In the genomic region with DNA sequence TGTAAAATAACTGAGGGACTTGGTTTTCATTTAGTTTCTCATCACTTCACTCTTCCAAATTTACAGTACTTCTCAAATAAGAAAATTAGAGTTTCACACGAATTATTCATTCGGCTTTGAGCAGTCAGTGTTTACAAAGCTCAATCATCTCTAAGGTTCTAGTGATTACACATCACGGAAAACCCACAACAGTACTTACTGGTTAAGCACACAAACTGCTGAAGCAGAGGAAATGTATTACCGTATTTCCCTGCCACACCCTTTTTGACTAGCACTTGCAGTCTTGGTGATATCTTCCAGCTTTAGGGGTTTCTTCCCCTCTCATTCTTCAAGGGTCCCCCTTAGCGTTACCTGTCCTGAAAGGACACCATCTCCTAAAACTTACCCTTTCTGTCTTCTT, we compare ENCODE assay signal across 25 cellular contexts.
A peak's percentile ranks its signal among the peaks of the same experiment; 100 is the strongest.
DNase-seq lines count a peak whose midpoint lies in the region; ATAC-seq, FAIRE-seq and TF ChIP-seq lines count a peak whose summit lies in the region.
"Had no signal": no experiment of that assay in that cellular context is flagged by ENCODE, and none has a peak within 500 bp of the region (broad histone marks: within the 10 kb centered on the region; RNA-seq: fewer than 3 reads in every experiment).

No MANE protein-coding gene starts in this region.

- H2AFZ ChIP-seq in PC-3 (ENCODE audit: low read length) = peak overlapping the region; percentile 16

- H3K27me3 Mint-ChIP-seq in Caco-2 (ENCODE audit: insufficient read depth, unreplicated experiment) = no peaks in the 10 kb centered on the region
- H3K27me3 Mint-ChIP-seq in activated CD8-positive, alpha-beta memory T cell treated with anti-CD3 and anti-CD28 coated beads, Interleukin-2, amount 10 ng/mL, durations not matched to agents 7 days and 5 days = no peaks in the 10 kb centered on the region
- H3K27me3 Mint-ChIP-seq: CD4-positive, alpha-beta memory T cell had no signal

- H3K27me3 ChIP-seq in PC-3 (ENCODE audit: low read length) (no peaks in the 10 kb centered on the region), bronchial epithelial cell (ENCODE audit: control insufficient read depth, insufficient read depth, low read length) (no peaks in the 10 kb centered on the region), mesendoderm (ENCODE audit: insufficient read depth, low read length, poor library complexity) (no peaks in the 10 kb centered on the region), Caco-2 (replicated peaks; ENCODE audit: control insufficient read depth, insufficient read depth, low read length) (no peaks in the 10 kb centered on the region)
- H3K27me3 ChIP-seq: body of pancreas had no signal

- no peaks in the 10 kb centered on the region for H3K9me3 Mint-ChIP-seq in Caco-2 (ENCODE audit: unreplicated experiment)
- peaks cover 2% of the 10 kb centered on the region for H3K9me3 Mint-ChIP-seq in activated CD8-positive, alpha-beta memory T cell treated with anti-CD3 and anti-CD28 coated beads, Interleukin-2, amount 10 ng/mL, durations not matched to agents 7 days and 5 days (ENCODE audit: low read depth)

- H3K36me3 Mint-ChIP-seq in Caco-2 (ENCODE audit: insufficient read depth, unreplicated experiment) = no peaks in the 10 kb centered on the region
- no peaks in the 10 kb centered on the region for H3K36me3 Mint-ChIP-seq in activated CD8-positive, alpha-beta memory T cell treated with anti-CD3 and anti-CD28 coated beads, Interleukin-2, amount 10 ng/mL, durations not matched to agents 7 days and 5 days
- H3K36me3 Mint-ChIP-seq: activated naive CD8-positive, alpha-beta T cell; CD4-positive, alpha-beta memory T cell had no signal

- peak overlapping the region; percentile 39 for H4K5ac ChIP-seq in mesendoderm (ENCODE audit: low read length)

- intact Hi-C loops in PC-3 (cut with micrococcal nuclease) = no loop called here
- intact Hi-C loops in Caco-2 (cut with micrococcal nuclease; ENCODE audit: unreplicated experiment) = no loop called here

- H4K20me1 ChIP-seq in PC-3 (ENCODE audit: low read length) = no peaks in the 10 kb centered on the region

- H3K56ac ChIP-seq in mesendoderm (ENCODE audit: low read length) = no peak overlapping the region

- H3K4me1 ChIP-seq in PC-3 (ENCODE audit: insufficient read depth, low read length) (peaks cover 20% of the 10 kb centered on the region), mesendoderm (ENCODE audit: control insufficient read depth, low read depth, low read length) (no peaks in the 10 kb centered on the region), Caco-2 (no peaks in the 10 kb centered on the region)
- H3K4me1 ChIP-seq: body of pancreas had no signal

- H3K27ac Mint-ChIP-seq in Caco-2 (ENCODE audit: unreplicated experiment) = no peak overlapping the region
- no peak overlapping the region for H3K27ac Mint-ChIP-seq in activated CD8-positive, alpha-beta memory T cell treated with anti-CD3 and anti-CD28 coated beads, Interleukin-2, amount 10 ng/mL, durations not matched to agents 7 days and 5 days
- H3K27ac Mint-ChIP-seq: activated CD4-positive, alpha-beta T cell treated with anti-CD3 and anti-CD28 coated beads for 36 hours; activated naive CD8-positive, alpha-beta T cell; CD4-positive, alpha-beta memory T cell had no signal

- H3K4me3 Mint-ChIP-seq in Caco-2 (ENCODE audit: unreplicated experiment) = no peak overlapping the region
- H3K4me3 Mint-ChIP-seq in activated CD8-positive, alpha-beta memory T cell treated with anti-CD3 and anti-CD28 coated beads, Interleukin-2, amount 10 ng/mL, durations not matched to agents 7 days and 5 days = no peak overlapping the region
- H3K4me3 Mint-ChIP-seq: activated CD4-positive, alpha-beta T cell treated with anti-CD3 and anti-CD28 coated beads for 36 hours; activated naive CD8-positive, alpha-beta T cell; CD4-positive, alpha-beta memory T cell had no signal

- H3K9ac ChIP-seq in PC-3 (ENCODE audit: low read length) (peak overlapping the region; percentile 23; the same call in 1 of the 2 replicates), mesendoderm (ENCODE audit: low read length) (no peak overlapping the region)

- H2AK5ac ChIP-seq in mesendoderm (ENCODE audit: low read length) = no peak overlapping the region

- H3F3A ChIP-seq in PC-3 (ENCODE audit: low read length, unreplicated experiment) = no peaks in the 10 kb centered on the region

- DNase-seq in ELR (ENCODE audit: low read depth) = peak; percentile 53
- peak; percentile 79 for DNase-seq in PC-3
- DNase-seq in bronchial epithelial cell (ENCODE audit: low read depth) = peak; percentile 88
- no peak for DNase-seq in mesendoderm
- DNase-seq in stimulated activated naive CD8-positive, alpha-beta T cell treated with anti-CD3 and anti-CD28 coated beads, Interleukin-15, Interleukin-2, amounts not matched to agents 100 U/mL and 50 U/mL, for 24 hours = no peak
- DNase-seq in Caco-2 = no peak
- DNase-seq in activated CD8-positive, alpha-beta memory T cell treated with anti-CD3 and anti-CD28 coated beads, Interleukin-2, amount 10 ng/mL, durations not matched to agents 7 days and 5 days = no peak
- DNase-seq: activated CD4-positive, alpha-beta T cell treated with anti-CD3 and anti-CD28 coated beads for 36 hours; body of pancreas; CD4-positive, alpha-beta memory T cell; DMS153; foreskin melanocyte; hippocampal formation; islet precursor cell; KG1; NCI-H1092 treated with DMSO at 0.1 percent for 48 hours; NCI-H2107; NCI-H510A treated with DMSO at 0.1 percent for 48 hours; nucleus accumbens; right cardiac atrium; stimulated activated CD4-positive, alpha-beta T cell treated with anti-CD3 and anti-CD28 coated beads, Interleukin-15, amount 100 ng/mL, for 24 hours; T1000 had no signal

- no peaks in the 10 kb centered on the region for H3K36me3 ChIP-seq in PC-3 (ENCODE audit: low read depth, low read length)
- no peaks in the 10 kb centered on the region for H3K36me3 ChIP-seq in bronchial epithelial cell (ENCODE audit: control insufficient read depth, insufficient read depth, low read length)
- H3K36me3 ChIP-seq in mesendoderm (ENCODE audit: control insufficient read depth, insufficient read depth, low read length) = no peaks in the 10 kb centered on the region
- H3K36me3 ChIP-seq in Caco-2 (ENCODE audit: control insufficient read depth, insufficient read depth, low read length) = no peaks in the 10 kb centered on the region

- H3K9me2 ChIP-seq in PC-3 (replicated peaks; ENCODE audit: low read length) = no peaks in the 10 kb centered on the region

- no TSS peak for BruUV-seq in PC-3 (replicated peaks; lab: Mats Ljungman, UMichigan)
- no TSS peak for BruUV-seq in Caco-2 (replicated peaks; lab: Mats Ljungman, UMichigan)

- H3K4me2 ChIP-seq in PC-3 (ENCODE audit: low read length) (peak overlapping the region; percentile 68), mesendoderm (ENCODE audit: low read length) (no peak overlapping the region)

- no peak overlapping the region for H3K23ac ChIP-seq in mesendoderm (ENCODE audit: low read length)

- H3K79me2 ChIP-seq in PC-3 (ENCODE audit: low read length) = no peaks in the 10 kb centered on the region
- no peaks in the 10 kb centered on the region for H3K79me2 ChIP-seq in mesendoderm (ENCODE audit: control insufficient read depth, insufficient read depth, low read length)

- H3K4me1 Mint-ChIP-seq in Caco-2 (ENCODE audit: low read depth, unreplicated experiment) = no peaks in the 10 kb centered on the region
- H3K4me1 Mint-ChIP-seq in activated CD8-positive, alpha-beta memory T cell treated with anti-CD3 and anti-CD28 coated beads, Interleukin-2, amount 10 ng/mL, durations not matched to agents 7 days and 5 days = no peaks in the 10 kb centered on the region
- H3K4me1 Mint-ChIP-seq: activated CD4-positive, alpha-beta T cell treated with anti-CD3 and anti-CD28 coated beads for 36 hours; CD4-positive, alpha-beta memory T cell had no signal

- no peak overlapping the region for H3K4me3 ChIP-seq in PC-3 (ENCODE audit: low read length)
- no peak overlapping the region for H3K4me3 ChIP-seq in bronchial epithelial cell (ENCODE audit: low read depth, low read length)
- H3K4me3 ChIP-seq in mesendoderm (ENCODE audit: low read length) = no peak overlapping the region
- no peak overlapping the region for H3K4me3 ChIP-seq in Caco-2 (ENCODE audit: low read depth, low read length)
- H3K4me3 ChIP-seq: body of pancreas, GM12878, lung had no signal

- H2BK120ac ChIP-seq in mesendoderm (ENCODE audit: low read depth, low read length) = no peak overlapping the region

- H3K27ac ChIP-seq in PC-3 (ENCODE audit: low read length) = peak overlapping the region; percentile 71
- no peak overlapping the region for H3K27ac ChIP-seq in mesendoderm (ENCODE audit: low read depth, low read length)
- H3K27ac ChIP-seq: body of pancreas had no signal

- H3K9me3 ChIP-seq in PC-3 (ENCODE audit: low read length) (no peaks in the 10 kb centered on the region), Caco-2 (no peaks in the 10 kb centered on the region)
- H3K9me3 ChIP-seq: body of pancreas had no signal

- no peaks in the 10 kb centered on the region for H3K79me1 ChIP-seq in mesendoderm (ENCODE audit: low read length)

- CTCF ChIA-PET in PC-3 (lab: Charles Lee) = no interaction called here
- CTCF ChIA-PET in Caco-2 (lab: Charles Lee) = no interaction called here
- CTCF ChIA-PET in activated CD8-positive, alpha-beta memory T cell treated with anti-CD3 and anti-CD28 coated beads, Interleukin-2, amount 10 ng/mL, durations not matched to agents 7 days and 5 days (lab: Charles Lee) = no interaction called here

- TF ChIP-seq CTCF in PC-3 (conservative IDR thresholded peaks at IDR 0.05; ENCODE audit: low read depth, low read length) = no peak
- no peak for TF ChIP-seq CTCF in bronchial epithelial cell (IDR thresholded peaks at IDR 0.05; ENCODE audit: insufficient read depth, low read length, severe bottlenecking)
- no peak for TF ChIP-seq CTCF in Caco-2 (IDR thresholded peaks at IDR 0.05; ENCODE audit: insufficient read depth in 1 of 2, low read depth in 1 of 2, low read length in 1 of 2, severe bottlenecking in 1 of 2, unreplicated experiment in 1 of 2)

- no peak overlapping the region for H3K18ac ChIP-seq in mesendoderm (ENCODE audit: low read length)

- H3K4ac ChIP-seq in mesendoderm (ENCODE audit: low read depth, low read length) = no peak overlapping the region

- FAIRE-seq in bronchial epithelial cell (lab: Jason Lieb, UNC) = no peak
- FAIRE-seq: GM12878 had no signal

- no peak overlapping the region for H2BK15ac ChIP-seq in mesendoderm (replicated peaks; ENCODE audit: low read depth)

- H4K8ac ChIP-seq in mesendoderm (ENCODE audit: low read depth, low read length) = no peak overlapping the region

- POLR2A ChIA-PET in PC-3 (lab: Charles Lee; ENCODE audit: unreplicated experiment) (no interaction called here), Caco-2 (lab: Charles Lee) (no interaction called here)

- no peak overlapping the region for H2BK5ac ChIP-seq in mesendoderm (ENCODE audit: low read length)

- peak; percentile 99 for ATAC-seq in PC-3
- ATAC-seq in stimulated activated naive CD8-positive, alpha-beta T cell treated with anti-CD3 and anti-CD28 coated beads, Interleukin-15, Interleukin-2, amounts not matched to agents 100 U/mL and 50 U/mL, for 24 hours = no peak
- ATAC-seq in activated CD8-positive, alpha-beta memory T cell treated with anti-CD3 and anti-CD28 coated beads, Interleukin-2, amount 10 ng/mL, durations not matched to agents 7 days and 5 days = no peak
- ATAC-seq: activated CD4-positive, alpha-beta T cell treated with anti-CD3 and anti-CD28 coated beads for 36 hours; body of pancreas; GM12878; right cardiac atrium had no signal

- no CpG with 5 or more reads among the region's 5 CpGs for WGBS in mesendoderm (ENCODE audit: extremely low coverage, insufficient coverage, low lambda C conversion rate)

Comparison
In these comparisons a context has a peak if more than half of its experiments do, and no peak if none do; other contexts are left out.
1. DNase-seq: peak in ELR (single experiment), PC-3 (single experiment) and bronchial epithelial cell (single experiment); none in mesendoderm (single experiment), stimulated activated naive CD8-positive, alpha-beta T cell treated with anti-CD3 and anti-CD28 coated beads, Interleukin-15, Interleukin-2, amounts not matched to agents 100 U/mL and 50 U/mL, for 24 hours (single experiment), Caco-2 (0 of 2) and activated CD8-positive, alpha-beta memory T cell treated with anti-CD3 and anti-CD28 coated beads, Interleukin-2, amount 10 ng/mL, durations not matched to agents 7 days and 5 days (single experiment).